18 cellular contexts compared by ENCODE assay signal in the genomic region with DNA sequence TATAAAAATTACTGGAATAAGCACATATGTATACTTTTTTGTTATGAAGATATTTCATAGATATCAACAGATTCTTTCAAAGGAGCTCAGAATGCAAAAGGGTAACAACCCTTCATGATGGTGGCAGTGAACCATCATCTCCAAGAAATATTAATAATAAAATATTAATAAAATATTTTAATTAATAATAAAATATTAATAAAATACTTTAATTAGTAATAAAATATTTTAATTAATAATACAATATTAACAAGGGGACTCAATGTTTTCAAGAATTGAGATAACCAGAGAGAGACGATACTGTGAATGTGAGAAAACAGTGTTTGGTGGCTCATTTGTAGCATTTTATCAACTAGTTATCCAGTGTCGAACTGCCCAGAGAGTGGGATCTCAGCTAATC.
"Had no signal": no experiment of that assay in that cellular context is flagged by ENCODE, and none has a peak within 500 bp of the region (broad histone marks: within the 10 kb centered on the region; RNA-seq: fewer than 3 reads in every experiment).

No MANE protein-coding gene starts in this region.

- H3K27ac ChIP-seq: dorsolateral prefrontal cortex, gastrocnemius medialis, heart left ventricle, left ventricle myocardium inferior, psoas muscle, skin epidermis, suprapubic skin, transverse colon, vagina had no signal

- H3K27me3 ChIP-seq: dorsolateral prefrontal cortex, gastrocnemius medialis, heart left ventricle, suprapubic skin, transverse colon, vagina had no signal

- H3K36me3 ChIP-seq: gastrocnemius medialis, heart left ventricle, left ventricle myocardium inferior, suprapubic skin, transverse colon, vagina had no signal

- DNase-seq: activated CD4-positive, alpha-beta T cell treated with anti-CD3 and anti-CD28 coated beads for 1 hour; activated gamma-delta T cell; dorsolateral prefrontal cortex; gastrocnemius medialis; heart left ventricle; left ventricle myocardium inferior; naive B cell; psoas muscle; right cardiac atrium; stimulated activated CD4-positive, alpha-beta T cell treated with anti-CD3 and anti-CD28 coated beads, Interleukin-4, amount 100 ng/mL, for 1 hour; transverse colon had no signal

- H3K27me3 Mint-ChIP-seq: activated naive CD8-positive, alpha-beta T cell; stimulated activated naive CD8-positive, alpha-beta T cell treated with anti-CD3 and anti-CD28 coated beads, Interleukin-15, amount 100 ng/mL, for 72 hours had no signal

- H3K27ac Mint-ChIP-seq: activated naive CD8-positive, alpha-beta T cell; naive B cell; stimulated activated naive CD8-positive, alpha-beta T cell treated with anti-CD3 and anti-CD28 coated beads, Interleukin-15, amount 100 ng/mL, for 72 hours; T-helper 1 cell treated with Interleukin-12 subunit alpha and Interleukin-12 subunit beta and Interleukin-4 antibody, amounts not matched to agents 30 μg/mL and 1 μg/mL, for 36 hours had no signal

- H3K4me1 ChIP-seq: gastrocnemius medialis, heart left ventricle, left ventricle myocardium inferior, psoas muscle had no signal

- H3K36me3 Mint-ChIP-seq: naive B cell had no signal

- ATAC-seq: gastrocnemius medialis, heart left ventricle, psoas muscle, right cardiac atrium had no signal

- H3K9me3 Mint-ChIP-seq: neural crest cell; stimulated activated naive CD8-positive, alpha-beta T cell treated with anti-CD3 and anti-CD28 coated beads, Interleukin-15, amount 100 ng/mL, for 72 hours had no signal

- H3K4me3 ChIP-seq: dorsolateral prefrontal cortex, gastrocnemius medialis, heart left ventricle, left ventricle myocardium inferior, psoas muscle, skin epidermis, suprapubic skin, transverse colon, vagina had no signal

- H3K4me1 Mint-ChIP-seq: naive B cell, neural crest cell had no signal

- H3K4me3 Mint-ChIP-seq: activated naive CD8-positive, alpha-beta T cell; naive B cell; neural crest cell; stimulated activated naive CD8-positive, alpha-beta T cell treated with anti-CD3 and anti-CD28 coated beads, Interleukin-15, amount 100 ng/mL, for 72 hours; T-helper 1 cell treated with Interleukin-12 subunit alpha and Interleukin-12 subunit beta and Interleukin-4 antibody, amounts not matched to agents 30 μg/mL and 1 μg/mL, for 36 hours had no signal

- H3K9me3 ChIP-seq: gastrocnemius medialis, heart left ventricle, left ventricle myocardium inferior, psoas muscle, suprapubic skin, transverse colon, vagina had no signal
